In genomic region chr2:10897956-10898355, GRCh38 we compare ENCODE assay signal across 15 cellular contexts. TPM values are rescaled to one million over a fixed set of nuclear protein-coding genes. Genes with fewer than 3 reads are reported as not detected.
"Had no signal": no experiment of that assay in that cellular context is flagged by ENCODE, and none has a peak within 500 bp of the region (broad histone marks: within the 10 kb centered on the region; RNA-seq: fewer than 3 reads in every experiment).

No MANE protein-coding gene starts in this region.

- H3K4me1 ChIP-seq: prostate gland, upper lobe of right lung had no signal

- ATAC-seq: activated CD4-positive, alpha-beta T cell treated with anti-CD3 and anti-CD28 coated beads for 36 hours; activated CD8-positive, alpha-beta T cell treated with anti-CD3 and anti-CD28 coated beads for 36 hours; activated T-cell treated with anti-CD3 and anti-CD28 coated beads, Interleukin-2, amount 50 U/mL, for 72 hours; effector memory CD8-positive, alpha-beta T cell; left lobe of liver; mucosa of descending colon; naive thymus-derived CD8-positive, alpha-beta T cell; sciatic nerve; upper lobe of right lung had no signal

- DNase-seq: activated CD4-positive, alpha-beta T cell treated with anti-CD3 and anti-CD28 coated beads for 36 hours; activated CD8-positive, alpha-beta memory T cell treated with anti-CD3 and anti-CD28 coated beads, Interleukin-2, amount 50 U/mL, for 4 hours; activated CD8-positive, alpha-beta T cell treated with anti-CD3 and anti-CD28 coated beads for 36 hours; activated naive CD4-positive, alpha-beta T cell; activated T-cell treated with anti-CD3 and anti-CD28 coated beads, Interleukin-2, amount 50 U/mL, for 72 hours; cerebellar nuclear complex; effector memory CD8-positive, alpha-beta T cell; mucosa of descending colon; naive thymus-derived CD8-positive, alpha-beta T cell; stimulated activated CD4-positive, alpha-beta T cell treated with anti-CD3 and anti-CD28 coated beads, Interleukin-12 subunit alpha, Interleukin-12 subunit beta, amount 100 ng/mL, for 4 hours; stimulated activated naive CD4-positive, alpha-beta T cell treated with Interleukin-2 at 50 U/mL for 16 hours; upper lobe of right lung had no signal

- H3K27me3 ChIP-seq: upper lobe of right lung had no signal

- H3K27ac ChIP-seq: prostate gland, upper lobe of right lung had no signal

RNA-seq across cellular contexts. Expression of gene KCNF1, which starts 13.8 kb away (rescaled TPM):
- total RNA-seq: activated CD4-positive, alpha-beta T cell treated with anti-CD3 and anti-CD28 coated beads for 36 hours; activated CD8-positive, alpha-beta T cell treated with anti-CD3 and anti-CD28 coated beads for 36 hours; activated T-cell treated with anti-CD3 and anti-CD28 coated beads, Interleukin-2, amount 50 U/mL, for 72 hours; left lobe of liver; naive thymus-derived CD8-positive, alpha-beta T cell had no signal
- polyA plus RNA-seq: naive thymus-derived CD8-positive, alpha-beta T cell had no signal
